In genomic region chr7:121544726-121545125, GRCh38 we compare ENCODE assay signal across 9 cellular contexts.
DNase-seq lines count a peak whose midpoint lies in the region; ATAC-seq and TF ChIP-seq lines count a peak whose summit lies in the region.
"Had no signal": no experiment of that assay in that cellular context is flagged by ENCODE, and none has a peak within 500 bp of the region (broad histone marks: within the 10 kb centered on the region; RNA-seq: fewer than 3 reads in every experiment).

No MANE protein-coding gene starts in this region.

- peaks cover 0 to 6% (median 0%) of the 10 kb centered on the region in 4 donors for H3K4me1 ChIP-seq in transverse colon

- H3K36me3 ChIP-seq in transverse colon, result no peaks in the 10 kb centered on the region
- H3K36me3 ChIP-seq: ovary had no signal

- H3K9me3 ChIP-seq in transverse colon, result no peaks in the 10 kb centered on the region
- H3K9me3 ChIP-seq: ovary had no signal

- ATAC-seq in GM18517 (IDR thresholded peaks at IDR 0.05; ENCODE audit: unreplicated experiment) (peak; percentile 49), HG02884 (IDR thresholded peaks at IDR 0.05; ENCODE audit: unreplicated experiment) (peak; percentile 69), Right ventricle myocardium superior (ENCODE audit: poor library complexity) (no peak), HG02571 (IDR thresholded peaks at IDR 0.05; ENCODE audit: unreplicated experiment) (no peak)

- intact Hi-C loops in transverse colon (cut with DNase I; ENCODE audit: low total_unique reads), result no loop called here
- intact Hi-C loops in Right ventricle myocardium superior (cut with DNase I), result no loop called here

- TF ChIP-seq CTCF in transverse colon (IDR thresholded peaks at IDR 0.05), result no peak

- TF ChIP-seq POLR2A in transverse colon (IDR thresholded peaks at IDR 0.05), result no peak

- TF ChIP-seq EP300 in transverse colon (IDR thresholded peaks at IDR 0.05; ENCODE audit: low read depth), result no peak

- peak overlapping the region in 1 of 4 donors; percentile 14 for H3K27ac ChIP-seq in transverse colon
- H3K27ac ChIP-seq: ovary had no signal

- H3K27me3 ChIP-seq in transverse colon, result no peaks in the 10 kb centered on the region
- H3K27me3 ChIP-seq: ovary had no signal

- H3K4me3 ChIP-seq in transverse colon, result no peak overlapping the region
- H3K4me3 ChIP-seq: ovary had no signal

- in situ Hi-C loops in transverse colon (cut with MboI; ENCODE audit: low pct_ligation_motif_present in 1 of 4, low pct_unique_long_range_greater_than_20kb in 1 of 4, low sequenced_read_pairs in 3 of 4), result loop anchor here (5.0 to 10.0 kb wide), 2 partner anchors 170 to 177 kb away; no protein-coding TSS in a partner anchor

- 62 to 69% methylated on average over 2 of the region's 2 CpGs for WGBS in transverse colon (ENCODE audit: low coverage in 1 of 2), 2 donors

- DNase-seq in SW480 (ENCODE audit: low spot score), result peak; percentile 88
- peak; percentile 97 for DNase-seq in iris pigment epithelial cell (ENCODE audit: low read depth)
- DNase-seq in transverse colon, result no peak
- DNase-seq in NCI-H526 treated with DMSO at 0.1 percent for 48 hours (lab: John Stamatoyannopoulos, UW), result no peak
- DNase-seq in Right ventricle myocardium superior, result no peak

Comparison
In these comparisons a context has a peak if more than half of its experiments do, and no peak if none do; other contexts are left out.
1. ATAC-seq: peak in GM18517 (single experiment) and HG02884 (single experiment); none in Right ventricle myocardium superior (single experiment) and HG02571 (single experiment).
2. DNase-seq: peak in SW480 (single experiment) and iris pigment epithelial cell (single experiment); none in transverse colon (single experiment), NCI-H526 treated with DMSO at 0.1 percent for 48 hours (single experiment) and Right ventricle myocardium superior (single experiment).